9 cellular contexts compared by ENCODE assay signal in genomic region chr7:44617225-44617885, GRCh38. TPM values are rescaled to one million over a fixed set of nuclear protein-coding genes. Genes with fewer than 3 reads are reported as not detected.
A peak's percentile ranks its signal among the peaks of the same experiment; 100 is the strongest.
DNase-seq lines count a peak whose midpoint lies in the region; ATAC-seq and TF ChIP-seq lines count a peak whose summit lies in the region.
"Had no signal": no experiment of that assay in that cellular context is flagged by ENCODE, and none has a peak within 500 bp of the region (broad histone marks: within the 10 kb centered on the region; RNA-seq: fewer than 3 reads in every experiment).

No MANE protein-coding gene starts in this region.

- no peaks in the 10 kb centered on the region for H3K9me3 ChIP-seq in ovary

- peaks cover 27% of the 10 kb centered on the region for H3K36me3 Mint-ChIP-seq in T-helper 1 cell treated with Interleukin-12 subunit alpha and Interleukin-12 subunit beta and Interleukin-4 antibody, amounts not matched to agents 30 μg/mL and 1 μg/mL, for 36 hours (ENCODE audit: low read depth)

- no peak for TF ChIP-seq EP300 in ovary (IDR thresholded peaks at IDR 0.05)

- H3K27me3 Mint-ChIP-seq in T-helper 1 cell treated with Interleukin-12 subunit alpha and Interleukin-12 subunit beta and Interleukin-4 antibody, amounts not matched to agents 30 μg/mL and 1 μg/mL, for 36 hours (ENCODE audit: low read depth) = no peaks in the 10 kb centered on the region

- H3K27ac Mint-ChIP-seq in T-helper 1 cell treated with Interleukin-12 subunit alpha and Interleukin-12 subunit beta and Interleukin-4 antibody, amounts not matched to agents 30 μg/mL and 1 μg/mL, for 36 hours = peak overlapping the region; percentile 62

- no peak for TF ChIP-seq CTCF in fibroblast of mammary gland (conservative IDR thresholded peaks at IDR 0.05; ENCODE audit: control insufficient read depth, insufficient read depth, low read depth, low read length)
- TF ChIP-seq CTCF in ovary (IDR thresholded peaks at IDR 0.05) = no peak

- no peak overlapping the region for H3K27ac ChIP-seq in ovary

- H3K4me3 Mint-ChIP-seq in T-helper 1 cell treated with Interleukin-12 subunit alpha and Interleukin-12 subunit beta and Interleukin-4 antibody, amounts not matched to agents 30 μg/mL and 1 μg/mL, for 36 hours = no peak overlapping the region

- H3K4me1 Mint-ChIP-seq in T-helper 1 cell treated with Interleukin-12 subunit alpha and Interleukin-12 subunit beta and Interleukin-4 antibody, amounts not matched to agents 30 μg/mL and 1 μg/mL, for 36 hours (ENCODE audit: low read depth) = peaks cover 60% of the 10 kb centered on the region

- H3K9me3 Mint-ChIP-seq in T-helper 1 cell treated with Interleukin-12 subunit alpha and Interleukin-12 subunit beta and Interleukin-4 antibody, amounts not matched to agents 30 μg/mL and 1 μg/mL, for 36 hours = no peaks in the 10 kb centered on the region

- WGBS in ovary, 3 donors = 88 to 89% (median 89%) methylated on average over 2 of the region's 2 CpGs

- intact Hi-C loops in ovary (cut with DNase I) = no loop called here

- TF ChIP-seq POLR2A in ovary (IDR thresholded peaks at IDR 0.05) = no peak

- ATAC-seq in GM18907 (IDR thresholded peaks at IDR 0.05; ENCODE audit: unreplicated experiment) (peak; percentile 41), GM18520 (IDR thresholded peaks at IDR 0.05; ENCODE audit: unreplicated experiment) (no peak)

- peak; percentile 71 for DNase-seq in AG08395 (ENCODE audit: low spot score)
- DNase-seq in fibroblast of mammary gland (ENCODE audit: low read depth) = peak; percentile 88
- no peak for DNase-seq in ovary
- DNase-seq in 8988T = no peak
- DNase-seq in NCI-H774 (lab: John Stamatoyannopoulos, UW) = no peak
- DNase-seq: central memory CD4-positive, alpha-beta T cell had no signal

- H3K36me3 ChIP-seq in ovary = no peaks in the 10 kb centered on the region

- H3K4me3 ChIP-seq in fibroblast of mammary gland (ENCODE audit: control insufficient read depth, low read depth, low read length) (no peak overlapping the region), ovary (no peak overlapping the region)

- H3K27me3 ChIP-seq in ovary = no peaks in the 10 kb centered on the region

- peaks cover 7% of the 10 kb centered on the region for H3K4me1 ChIP-seq in ovary (ENCODE audit: insufficient read depth)

RNA-seq across cellular contexts. Expression of gene OGDH, which starts 10.9 kb away (rescaled TPM):
- total RNA-seq in ovary = 10 to 100 TPM; 25.9 to 84.6 (median 59.3) TPM
- polyA plus RNA-seq in ovary = 10 to 100 TPM; 24.4 to 49.2 TPM

RNA-seq across cellular contexts. Expression of gene TMED4, which starts 35.3 kb away (rescaled TPM):
- total RNA-seq in ovary = 100 to 1,000 TPM in 2 of 7 donors, 10 to 100 TPM in 5; 74.9 to 155 (median 95.9) TPM
- polyA plus RNA-seq in ovary = 100 to 1,000 TPM in 1 of 2 donors, 10 to 100 TPM in 1; 79.3 to 106 TPM

RNA-seq across cellular contexts. Expression of gene DDX56, which starts 43.6 kb away (rescaled TPM):
- 10 to 100 TPM; 33.6 to 78.4 (median 53.4) TPM for total RNA-seq in ovary
- polyA plus RNA-seq in ovary = 10 to 100 TPM; 39.2 to 43.4 TPM

Comparison
In these comparisons a context has a peak if more than half of its experiments do, and no peak if none do; other contexts are left out.
1. DNase-seq: peak in AG08395 (single experiment) and fibroblast of mammary gland (single experiment); none in ovary (0 of 5), 8988T (single experiment) and NCI-H774 (single experiment).